In the genomic region with DNA sequence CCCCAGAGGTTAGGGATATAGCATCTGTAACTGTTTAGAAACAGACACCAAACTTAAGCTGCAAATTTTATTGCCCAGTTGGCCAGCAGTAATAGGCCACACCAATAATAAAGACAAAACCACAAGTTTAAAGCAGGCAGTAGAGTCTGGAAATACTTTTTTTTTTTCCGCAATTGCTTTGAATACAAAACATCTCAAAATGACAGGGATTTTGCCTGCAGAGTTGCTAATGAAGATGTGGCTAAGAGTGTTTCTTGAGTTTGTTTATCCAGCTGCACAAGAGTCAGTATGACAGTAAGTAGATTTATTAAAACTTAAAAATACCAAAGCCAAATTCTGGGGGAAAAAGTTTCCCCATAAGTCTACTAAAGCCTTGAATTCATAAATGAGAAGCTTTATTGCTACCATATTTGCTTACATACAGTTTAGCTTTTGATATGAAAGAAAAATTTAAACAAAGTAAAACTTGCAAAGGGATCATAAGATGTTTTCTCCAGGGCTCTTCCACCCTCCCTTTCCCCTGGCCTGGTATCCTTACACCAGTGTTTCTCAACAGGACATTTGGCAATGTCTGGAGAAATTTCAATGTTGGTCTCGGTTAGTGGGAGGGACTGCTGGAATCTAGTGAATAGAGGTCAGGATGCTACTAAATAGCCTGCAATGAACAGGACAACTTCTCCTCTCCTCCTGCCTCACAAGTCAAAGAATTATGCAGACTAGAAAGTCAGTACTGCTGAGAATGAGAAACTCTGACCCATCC, we compare ENCODE assay signal across 21 cellular contexts. TPM values are rescaled to one million over a fixed set of nuclear protein-coding genes. Genes with fewer than 3 reads are reported as not detected.
DNase-seq lines count a peak whose midpoint lies in the region; ATAC-seq and TF ChIP-seq lines count a peak whose summit lies in the region.
"Had no signal": no experiment of that assay in that cellular context is flagged by ENCODE, and none has a peak within 500 bp of the region (broad histone marks: within the 10 kb centered on the region; RNA-seq: fewer than 3 reads in every experiment).

No MANE protein-coding gene starts in this region.

- H3K4me1 Mint-ChIP-seq in activated T-cell treated with anti-CD3 and anti-CD28 coated beads, Interleukin-2, amount 50 U/mL, for 4 hours (ENCODE audit: low read depth) = peaks cover 15% of the 10 kb centered on the region

- H3K27me3 ChIP-seq in spleen (replicated peaks in 1 of 7) = peaks cover 0 to 52% (median 0%) of the 10 kb centered on the region in 7 donors
- H3K27me3 ChIP-seq: MG63, Peyer's patch, testis had no signal

- DNase-seq in EH (ENCODE audit: low read depth) (peak; percentile 75), astrocyte of the hippocampus (ENCODE audit: low read depth, low spot score) (peak; percentile 35), foreskin fibroblast (peak; percentile 83 to 91), stromal cell of bone marrow (ENCODE audit: low read depth) (peak; percentile 81), spleen (no peak)
- no peak for DNase-seq in stimulated activated naive CD8-positive, alpha-beta T cell treated with anti-CD3 and anti-CD28 coated beads, Interleukin-15, Interleukin-2, amounts not matched to agents 100 U/mL and 50 U/mL, for 24 hours
- DNase-seq in activated T-cell treated with anti-CD3 and anti-CD28 coated beads, Interleukin-2, amount 50 U/mL, for 4 hours = no peak
- DNase-seq: activated gamma-delta T cell treated with Interleukin-2 at 50 U/mL for 16 hours; DMS53; effector CD8-positive, alpha-beta T cell; glutamatergic neuron; kidney glomerular epithelial cell; MG63; mucosa of descending colon; NCI-H1930; NCI-H69; Peyer's patch; testis had no signal

- intact Hi-C loops in spleen (cut with DNase I; ENCODE audit: low total_unique reads) = no loop called here

- ATAC-seq in activated CD4-positive, CD25-positive, alpha-beta regulatory T cell treated with anti-CD3 and anti-CD28 coated beads, Interleukin-2, amount 50 U/mL, for 24 hours = no peak
- ATAC-seq in stimulated activated naive CD8-positive, alpha-beta T cell treated with anti-CD3 and anti-CD28 coated beads, Interleukin-15, Interleukin-2, amounts not matched to agents 100 U/mL and 50 U/mL, for 24 hours = no peak
- no peak for ATAC-seq in activated T-cell treated with anti-CD3 and anti-CD28 coated beads, Interleukin-2, amount 50 U/mL, for 4 hours
- ATAC-seq: GM23338, mucosa of descending colon had no signal

- whole genome bisulfite sequencing in spleen, 5 donors = 63 to 87% (median 74%) methylated on average over 2 of the region's 2 CpGs

- no peaks in the 10 kb centered on the region for H3K9me3 Mint-ChIP-seq in activated T-cell treated with anti-CD3 and anti-CD28 coated beads, Interleukin-2, amount 50 U/mL, for 4 hours
- H3K9me3 Mint-ChIP-seq: GM23338 had no signal

- TF ChIP-seq CTCF in foreskin fibroblast (IDR thresholded peaks at IDR 0.05; ENCODE audit: low read depth, low read length) = no peak
- TF ChIP-seq CTCF in spleen (IDR thresholded peaks at IDR 0.05 in 8 of 11, conservative IDR thresholded peaks at IDR 0.05 in 3 of 11) = no peak

- H3K27ac ChIP-seq in spleen = no peak overlapping the region
- H3K27ac ChIP-seq: C4-2B, testis had no signal

- no peaks in the 10 kb centered on the region for H3K9me3 ChIP-seq in spleen
- H3K9me3 ChIP-seq: MG63, mucosa of descending colon, Peyer's patch, testis had no signal

- peaks cover 38% of the 10 kb centered on the region for H3K27me3 Mint-ChIP-seq in activated T-cell treated with anti-CD3 and anti-CD28 coated beads, Interleukin-2, amount 50 U/mL, for 4 hours (ENCODE audit: low read depth)

- H3K4me1 ChIP-seq in spleen = peaks cover 5 to 21% (median 11%) of the 10 kb centered on the region in 6 donors

- no peaks in the 10 kb centered on the region for H3K36me3 ChIP-seq in spleen
- H3K36me3 ChIP-seq: MG63, Peyer's patch had no signal

- H3K4me3 Mint-ChIP-seq in activated T-cell treated with anti-CD3 and anti-CD28 coated beads, Interleukin-2, amount 50 U/mL, for 4 hours = no peak overlapping the region
- H3K4me3 Mint-ChIP-seq: GM23338 had no signal

- no peaks in the 10 kb centered on the region for H3K36me3 Mint-ChIP-seq in activated T-cell treated with anti-CD3 and anti-CD28 coated beads, Interleukin-2, amount 50 U/mL, for 4 hours (ENCODE audit: insufficient read depth)

- H3K4me3 ChIP-seq in foreskin fibroblast (ENCODE audit: low read depth in 1 of 2, low read length in 2 of 2) = no peak overlapping the region
- H3K4me3 ChIP-seq in spleen = no peak overlapping the region
- H3K4me3 ChIP-seq: GM23338, MG63, mucosa of descending colon, Peyer's patch, testis had no signal

- no peak for TF ChIP-seq POLR2A in spleen (IDR thresholded peaks at IDR 0.05)

RNA-seq across cellular contexts. Expression of gene DSEL, which starts 3.9 kb away (rescaled TPM):
- 1 to 10 TPM; 3.0 to 8.0 (median 5.4) TPM for total RNA-seq in spleen
- under 1 TPM; 0.22 to 0.58 (median 0.36) TPM for polyA plus RNA-seq in spleen
- under 1 TPM; 0.18 to 0.50 (median 0.41) TPM for total RNA-seq in activated T-cell treated with anti-CD3 and anti-CD28 coated beads, Interleukin-2, amount 50 U/mL, for 4 hours

Comparison
In these comparisons a context has a peak if more than half of its experiments do, and no peak if none do; other contexts are left out.
1. DNase-seq: peak in EH (single experiment), astrocyte of the hippocampus (single experiment), foreskin fibroblast (2 of 2) and stromal cell of bone marrow (single experiment); none in spleen (single experiment), stimulated activated naive CD8-positive, alpha-beta T cell treated with anti-CD3 and anti-CD28 coated beads, Interleukin-15, Interleukin-2, amounts not matched to agents 100 U/mL and 50 U/mL, for 24 hours (single experiment) and activated T-cell treated with anti-CD3 and anti-CD28 coated beads, Interleukin-2, amount 50 U/mL, for 4 hours (single experiment).